8 cellular contexts compared by ENCODE assay signal in genomic region chr10:38010150-38010903, GRCh38. TPM values are rescaled to one million over a fixed set of nuclear protein-coding genes. Genes with fewer than 3 reads are reported as not detected.
DNase-seq lines count a peak whose midpoint lies in the region; ATAC-seq and TF ChIP-seq lines count a peak whose summit lies in the region.

ZNF33A (plus strand) TSS chr10:38010675; CDS start chr10:38012342, 1,667 bp downstream.

- WGBS in right lobe of liver (ENCODE audit: insufficient coverage, low coverage, low lambda C conversion rate, missing lambda C conversion rate): under 1% methylated on average over 38 of the region's 46 CpGs

- peak in 4 of 56 donors; percentile 1 to 36 (median 18) for TF ChIP-seq CTCF in dorsolateral prefrontal cortex (IDR thresholded peaks at IDR 0.05 in 54 of 56, conservative IDR thresholded peaks at IDR 0.05 in 2 of 56; ENCODE audit: low read depth in 1 of 56, partially characterized antibody in 56 of 56)
- no peak for TF ChIP-seq CTCF in right lobe of liver (IDR thresholded peaks at IDR 0.05)

- no peaks in the 10 kb centered on the region for H3K27me3 ChIP-seq in CD4-positive, CD25-positive, alpha-beta regulatory T cell (ENCODE audit: control insufficient read depth, insufficient read depth, low read length)
- H3K27me3 ChIP-seq in dorsolateral prefrontal cortex: no peaks in the 10 kb centered on the region
- H3K27me3 ChIP-seq in right lobe of liver: no peaks in the 10 kb centered on the region

- peak; percentile 89 to 96 (median 93) for DNase-seq in CD4-positive, CD25-positive, alpha-beta regulatory T cell
- DNase-seq in NCI-H774 (lab: John Stamatoyannopoulos, UW): peak; percentile 92
- DNase-seq in activated CD4-positive, alpha-beta memory T cell treated with anti-CD3 and anti-CD28 coated beads for 36 hours: peak; percentile 95
- peak; percentile 79 to 95 (median 92) for DNase-seq in dorsolateral prefrontal cortex
- DNase-seq in right lobe of liver: peak; percentile 95 to 97 (median 97)
- DNase-seq in stimulated activated CD4-positive, alpha-beta T cell treated with anti-CD3 and anti-CD28 coated beads, Interleukin-4, amount 100 ng/mL, for 24 hours: peak; percentile 93

- peaks cover 16% of the 10 kb centered on the region for H3K36me3 Mint-ChIP-seq in CD4-positive, CD25-positive, alpha-beta regulatory T cell
- H3K36me3 Mint-ChIP-seq in activated CD4-positive, alpha-beta memory T cell treated with anti-CD3 and anti-CD28 coated beads for 36 hours: peaks cover 16% of the 10 kb centered on the region

- intact Hi-C loops in activated CD4-positive, alpha-beta memory T cell treated with anti-CD3 and anti-CD28 coated beads for 36 hours (cut with micrococcal nuclease): loop anchor here (1.0 kb wide), 5 partner anchors 28 to 392 kb away; partner anchors contain the start of genes ZNF248, ZNF25 and ZNF37A
- intact Hi-C loops in dorsolateral prefrontal cortex (cut with DNase I): loop anchor here (1.0 to 10.0 kb wide), 4 partner anchors 34 to 156 kb away; partner anchors contain the start of genes ZNF248 (in 2 of the 2), ZNF25 (in 1 of the 2) and ZNF37A (in 1 of the 2)
- intact Hi-C loops in right lobe of liver (cut with DNase I): no loop called here

- peak within 1 kb of the TSS; percentile 100 for H3K27ac ChIP-seq in CD4-positive, CD25-positive, alpha-beta regulatory T cell (ENCODE audit: insufficient read depth, low read length, poor library complexity, severe bottlenecking)
- H3K27ac ChIP-seq in dorsolateral prefrontal cortex (peak within 1 kb of the TSS; percentile 88 to 100 (median 98)), right lobe of liver (peak within 1 kb of the TSS; percentile 94 to 99 (median 98))

- H3K9me3 Mint-ChIP-seq in CD4-positive, CD25-positive, alpha-beta regulatory T cell: no peaks in the 10 kb centered on the region
- H3K9me3 Mint-ChIP-seq in activated CD4-positive, alpha-beta memory T cell treated with anti-CD3 and anti-CD28 coated beads for 36 hours: no peaks in the 10 kb centered on the region

- H3K4me1 Mint-ChIP-seq in CD4-positive, CD25-positive, alpha-beta regulatory T cell: peaks cover 6 to 53% (median 34%) of the 10 kb centered on the region in 4 donors
- H3K4me1 Mint-ChIP-seq in activated CD4-positive, alpha-beta memory T cell treated with anti-CD3 and anti-CD28 coated beads for 36 hours (ENCODE audit: low read depth): peaks cover 29% of the 10 kb centered on the region

- H3K4me1 ChIP-seq in CD4-positive, CD25-positive, alpha-beta regulatory T cell (ENCODE audit: control insufficient read depth, insufficient read depth, low read length, poor library complexity, severe bottlenecking): peaks cover 25% of the 10 kb centered on the region
- H3K4me1 ChIP-seq in right lobe of liver: peaks cover 0 to 10% (median 2%) of the 10 kb centered on the region in 4 donors

- H3K4me3 ChIP-seq in CD4-positive, CD25-positive, alpha-beta regulatory T cell (ENCODE audit: low read depth, low read length): peak within 1 kb of the TSS; percentile 86
- peak within 1 kb of the TSS; percentile 40 to 93 (median 78) for H3K4me3 ChIP-seq in dorsolateral prefrontal cortex
- peak within 1 kb of the TSS; percentile 72 to 77 (median 73) for H3K4me3 ChIP-seq in right lobe of liver

- H3K4me3 Mint-ChIP-seq in CD4-positive, CD25-positive, alpha-beta regulatory T cell: peak within 1 kb of the TSS; percentile 93 to 99 (median 97)
- H3K4me3 Mint-ChIP-seq in activated CD4-positive, alpha-beta memory T cell treated with anti-CD3 and anti-CD28 coated beads for 36 hours: peak within 1 kb of the TSS; percentile 91

- peak; percentile 83 for TF ChIP-seq POLR2A in right lobe of liver (IDR thresholded peaks at IDR 0.05)

- peaks cover 25% of the 10 kb centered on the region for H3K36me3 ChIP-seq in CD4-positive, CD25-positive, alpha-beta regulatory T cell (ENCODE audit: control insufficient read depth, insufficient read depth, low read length)
- peaks cover 0 to 4% (median 2%) of the 10 kb centered on the region in 4 donors for H3K36me3 ChIP-seq in right lobe of liver

- CTCF ChIA-PET in activated CD4-positive, alpha-beta memory T cell treated with anti-CD3 and anti-CD28 coated beads for 36 hours (lab: Charles Lee): interaction anchor here (1.4 kb wide), 2 partner anchors 33 to 35 kb away, joined by 3 to 20 read pairs; partner anchors contain the start of gene ZNF25

- no peaks in the 10 kb centered on the region for H3K9me3 ChIP-seq in CD4-positive, CD25-positive, alpha-beta regulatory T cell (ENCODE audit: control insufficient read depth in 2 of 2, low read length in 2 of 2)
- no peaks in the 10 kb centered on the region for H3K9me3 ChIP-seq in right lobe of liver

- POLR2A ChIA-PET in activated CD4-positive, alpha-beta memory T cell treated with anti-CD3 and anti-CD28 coated beads for 36 hours (lab: Charles Lee): interaction anchor here (0.7 to 1.4 kb wide), 3 partner anchors 34 to 83 kb away, joined by 3 to 11 read pairs (median 9); partner anchors contain the start of gene ZNF25

- peak within 1 kb of the TSS; percentile 98 to 100 (median 100) for H3K27ac Mint-ChIP-seq in CD4-positive, CD25-positive, alpha-beta regulatory T cell
- H3K27ac Mint-ChIP-seq in activated CD4-positive, alpha-beta memory T cell treated with anti-CD3 and anti-CD28 coated beads for 36 hours: peak within 1 kb of the TSS; percentile 99

- no peaks in the 10 kb centered on the region for H3K27me3 Mint-ChIP-seq in CD4-positive, CD25-positive, alpha-beta regulatory T cell
- H3K27me3 Mint-ChIP-seq in activated CD4-positive, alpha-beta memory T cell treated with anti-CD3 and anti-CD28 coated beads for 36 hours: no peaks in the 10 kb centered on the region

- peak; percentile 83 for ATAC-seq in CD4-positive, CD25-positive, alpha-beta regulatory T cell (ENCODE audit: low read depth in 2 of 2)
- ATAC-seq in GM19438 (IDR thresholded peaks at IDR 0.05; ENCODE audit: low read depth, unreplicated experiment) (peak; percentile 86), HG03571 (IDR thresholded peaks at IDR 0.05; ENCODE audit: unreplicated experiment) (peak; percentile 90), right lobe of liver (peak; percentile 92 to 97 (median 95))

RNA-seq across cellular contexts. Expression of gene ZNF33A, which starts in this region (rescaled TPM):
- total RNA-seq in CD4-positive, CD25-positive, alpha-beta regulatory T cell: 46.0 TPM
- polyA plus RNA-seq in CD4-positive, CD25-positive, alpha-beta regulatory T cell: 10 to 100 TPM; 17.0 to 21.6 (median 19.3) TPM
- 10 to 100 TPM; 20.8 to 21.5 TPM for total RNA-seq in activated CD4-positive, alpha-beta memory T cell treated with anti-CD3 and anti-CD28 coated beads for 36 hours
- 10 to 100 TPM; 21.3 to 43.5 (median 32.5) TPM for total RNA-seq in dorsolateral prefrontal cortex
- total RNA-seq in right lobe of liver: 10 to 100 TPM; 12.3 to 24.2 (median 15.7) TPM

Comparison
In these comparisons a context has a peak if more than half of its experiments do, and no peak if none do; other contexts are left out.
1. Peak in every context shown above with its lines: DNase-seq, ATAC-seq, H3K4me3 ChIP-seq and H3K27ac ChIP-seq.
2. intact Hi-C loops: an anchor here in activated CD4-positive, alpha-beta memory T cell treated with anti-CD3 and anti-CD28 coated beads for 36 hours (1.0 kb wide) and dorsolateral prefrontal cortex (1.0 to 10.0 kb wide); none called in right lobe of liver.